Comparison of ENCODE assay signal across 11 cellular contexts in the genomic region with DNA sequence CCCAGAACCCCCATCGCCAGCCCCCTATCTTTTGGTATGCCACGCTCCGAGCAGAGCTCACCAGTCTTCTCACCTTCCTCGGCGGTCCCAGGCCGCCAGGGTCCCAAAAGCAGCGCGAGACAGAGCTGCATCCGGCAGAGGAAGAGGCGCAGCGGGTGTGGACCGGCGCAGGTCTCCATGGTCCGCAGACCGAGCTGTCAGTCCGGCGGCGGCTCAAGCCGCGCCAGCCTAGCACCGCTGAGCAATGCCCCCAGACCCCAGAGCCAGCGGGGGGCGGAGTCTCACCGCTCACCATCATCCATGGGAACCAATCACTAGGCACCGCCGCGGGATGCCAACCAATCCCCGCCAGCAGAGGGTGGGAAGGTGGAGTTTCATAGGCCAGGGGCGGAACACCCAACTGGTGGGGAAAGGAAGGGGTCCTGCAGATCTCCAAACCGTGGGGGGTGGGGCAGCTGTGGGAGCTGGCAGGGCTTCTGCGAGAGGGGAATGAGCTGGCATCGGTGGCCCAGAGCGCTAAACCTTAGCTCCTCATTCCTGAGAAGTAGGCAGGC. TPM values are rescaled to one million over a fixed set of nuclear protein-coding genes. Genes with fewer than 3 reads are reported as not detected.
DNase-seq lines count a peak whose midpoint lies in the region; ATAC-seq and TF ChIP-seq lines count a peak whose summit lies in the region.
"Had no signal": no experiment of that assay in that cellular context is flagged by ENCODE, and none has a peak within 500 bp of the region (broad histone marks: within the 10 kb centered on the region; RNA-seq: fewer than 3 reads in every experiment).

EPHA10 (minus strand) TSS at position 233 of the 554 bp plus-strand sequence; CDS start at position 179, 54 bp downstream.

- no peaks in the 10 kb centered on the region for H3K4me1 Mint-ChIP-seq in T-helper 1 cell treated with Interleukin-12 subunit alpha and Interleukin-12 subunit beta and Interleukin-4 antibody, amounts not matched to agents 30 μg/mL and 1 μg/mL, for 36 hours (ENCODE audit: low read depth)

- H3K4me3 Mint-ChIP-seq in T-helper 1 cell treated with Interleukin-12 subunit alpha and Interleukin-12 subunit beta and Interleukin-4 antibody, amounts not matched to agents 30 μg/mL and 1 μg/mL, for 36 hours, result no peak within 1 kb of the TSS

- peaks cover 73% of the 10 kb centered on the region for H3K27me3 Mint-ChIP-seq in T-helper 1 cell treated with Interleukin-12 subunit alpha and Interleukin-12 subunit beta and Interleukin-4 antibody, amounts not matched to agents 30 μg/mL and 1 μg/mL, for 36 hours (ENCODE audit: low read depth)

- H3K36me3 ChIP-seq in colonic mucosa, result no peaks in the 10 kb centered on the region
- H3K36me3 ChIP-seq: SJCRH30 had no signal

- H3K27ac Mint-ChIP-seq in T-helper 1 cell treated with Interleukin-12 subunit alpha and Interleukin-12 subunit beta and Interleukin-4 antibody, amounts not matched to agents 30 μg/mL and 1 μg/mL, for 36 hours, result peak within 1 kb of the TSS; percentile 10

- intact Hi-C loops in colonic mucosa (cut with DNase I), result no loop called here

- no peak within 1 kb of the TSS for H3K4me3 ChIP-seq in colonic mucosa
- H3K4me3 ChIP-seq: SJCRH30 had no signal

- ATAC-seq in GM18498 (IDR thresholded peaks at IDR 0.05; ENCODE audit: unreplicated experiment) (no peak), GM21528 (IDR thresholded peaks at IDR 0.05; ENCODE audit: low FRiP score, unreplicated experiment) (no peak)

- peaks cover 4% of the 10 kb centered on the region for H3K4me1 ChIP-seq in colonic mucosa
- H3K4me1 ChIP-seq: foreskin keratinocyte, SJCRH30 had no signal

- DNase-seq in T-helper 1 cell (no peak), NCI-H446 treated with DMSO at 0.1 percent for 48 hours (lab: John Stamatoyannopoulos, UW) (peak; percentile 67), colonic mucosa (peak; percentile 17), putamen (ENCODE audit: low spot score) (peak; percentile 71), ACHN (no peak)
- DNase-seq: 8988T had no signal

- no peak for TF ChIP-seq CTCF in colonic mucosa (IDR thresholded peaks at IDR 0.05)

- H3K9me3 ChIP-seq in colonic mucosa, result no peaks in the 10 kb centered on the region
- H3K9me3 ChIP-seq: SJCRH30 had no signal

- H3K9me3 Mint-ChIP-seq in T-helper 1 cell treated with Interleukin-12 subunit alpha and Interleukin-12 subunit beta and Interleukin-4 antibody, amounts not matched to agents 30 μg/mL and 1 μg/mL, for 36 hours, result no peaks in the 10 kb centered on the region

- peaks cover 3% of the 10 kb centered on the region for H3K36me3 Mint-ChIP-seq in T-helper 1 cell treated with Interleukin-12 subunit alpha and Interleukin-12 subunit beta and Interleukin-4 antibody, amounts not matched to agents 30 μg/mL and 1 μg/mL, for 36 hours (ENCODE audit: low read depth)

- no peak within 1 kb of the TSS for H3K27ac ChIP-seq in colonic mucosa
- H3K27ac ChIP-seq: foreskin keratinocyte, SJCRH30 had no signal

- in situ Hi-C loops in ACHN (cut with HindIII; ENCODE audit: low pct_ligation_motif_present, low pct_unique_long_range_greater_than_20kb, low sequenced_read_pairs), result no loop called here

- peaks cover 37% of the 10 kb centered on the region for H3K27me3 ChIP-seq in colonic mucosa
- H3K27me3 ChIP-seq: SJCRH30 had no signal

- no peak within 1 kb of the TSS for H3K9ac ChIP-seq in colonic mucosa (ENCODE audit: low read depth in 2 of 2, low read length in 2 of 2)

RNA-seq across cellular contexts. Expression of gene EPHA10, which starts in this region (rescaled TPM):
- 10 to 100 TPM; 26.1 to 29.6 TPM for total RNA-seq in colonic mucosa
- total RNA-seq: foreskin keratinocyte, SJCRH30 had no signal

Comparison
In these comparisons a context has a peak if more than half of its experiments do, and no peak if none do; other contexts are left out.
1. DNase-seq: peak in NCI-H446 treated with DMSO at 0.1 percent for 48 hours (single experiment), colonic mucosa (single experiment) and putamen (single experiment); none in T-helper 1 cell (0 of 5) and ACHN (single experiment).